In the genomic region with DNA sequence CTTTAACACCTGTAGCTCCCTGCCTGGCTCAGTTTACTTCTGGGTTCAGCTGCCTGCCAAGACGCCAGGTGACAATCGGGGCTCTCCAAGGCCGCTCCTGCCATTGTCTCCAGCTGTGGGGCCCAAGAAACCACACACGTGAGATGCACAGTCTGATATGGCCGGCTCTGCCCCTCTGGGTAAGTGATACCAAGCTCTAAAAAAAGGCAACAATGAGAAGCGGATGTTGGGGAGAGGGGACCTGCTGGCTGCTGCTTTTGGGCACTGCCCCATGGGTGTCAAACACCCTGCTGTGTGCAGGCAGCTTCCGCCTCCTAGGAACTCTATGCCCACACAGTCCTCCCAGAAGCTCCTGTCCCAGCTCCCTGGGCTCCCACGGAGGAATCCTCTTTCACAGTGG, we compare ENCODE assay signal across 13 cellular contexts.
A peak's percentile ranks its signal among the peaks of the same experiment; 100 is the strongest.
DNase-seq lines count a peak whose midpoint lies in the region; ATAC-seq and TF ChIP-seq lines count a peak whose summit lies in the region.
"Had no signal": no experiment of that assay in that cellular context is flagged by ENCODE, and none has a peak within 500 bp of the region (broad histone marks: within the 10 kb centered on the region; RNA-seq: fewer than 3 reads in every experiment).

No MANE protein-coding gene starts in this region.

- H3K36me3 ChIP-seq in BLaER1 treated with 17β-estradiol and CSF1 and Interleukin-3, amounts not matched to agents 10 nM and 100 nM: no peaks in the 10 kb centered on the region
- no peaks in the 10 kb centered on the region for H3K36me3 ChIP-seq in DND-41 (ENCODE audit: insufficient read depth, low read length)
- no peaks in the 10 kb centered on the region for H3K36me3 ChIP-seq in transverse colon
- no peaks in the 10 kb centered on the region for H3K36me3 ChIP-seq in heart right ventricle
- H3K36me3 ChIP-seq: MG63 had no signal

- H3K4me1 Mint-ChIP-seq in activated CD4-positive, alpha-beta memory T cell treated with anti-CD3 and anti-CD28 coated beads, Interleukin-2, amount 10 ng/mL, durations not matched to agents 7 days and 5 days: peaks cover 58% of the 10 kb centered on the region
- peaks cover 63% of the 10 kb centered on the region for H3K4me1 Mint-ChIP-seq in central memory CD8-positive, alpha-beta T cell
- H3K4me1 Mint-ChIP-seq: B cell had no signal

- no peaks in the 10 kb centered on the region for H3K79me2 ChIP-seq in DND-41 (ENCODE audit: insufficient read depth, low read length)

- no peaks in the 10 kb centered on the region for H3K9me3 Mint-ChIP-seq in activated CD4-positive, alpha-beta memory T cell treated with anti-CD3 and anti-CD28 coated beads, Interleukin-2, amount 10 ng/mL, durations not matched to agents 7 days and 5 days
- H3K9me3 Mint-ChIP-seq in central memory CD8-positive, alpha-beta T cell: no peaks in the 10 kb centered on the region

- ATAC-seq in DND-41 (ENCODE audit: insufficient read depth, low read depth): peak; percentile 78
- ATAC-seq in central memory CD8-positive, alpha-beta T cell (replicated peaks; ENCODE audit: extremely low read depth, poor library complexity, severe bottlenecking): no peak
- no peak for ATAC-seq in GM21447 (IDR thresholded peaks at IDR 0.05; ENCODE audit: unreplicated experiment)
- no peak for ATAC-seq in heart right ventricle

- TF ChIP-seq EP300 in transverse colon (IDR thresholded peaks at IDR 0.05; ENCODE audit: low read depth): no peak

- no peak overlapping the region for H3K9ac ChIP-seq in BLaER1 treated with 17β-estradiol and CSF1 and Interleukin-3, amounts not matched to agents 10 nM and 100 nM
- H3K9ac ChIP-seq in DND-41 (ENCODE audit: low read depth, low read length): peak overlapping the region; percentile 30
- H3K9ac ChIP-seq: SK-N-SH had no signal

- in situ Hi-C loops in transverse colon (cut with MboI; ENCODE audit: low pct_ligation_motif_present in 1 of 4, low pct_unique_long_range_greater_than_20kb in 1 of 4, low sequenced_read_pairs in 3 of 4): loop anchor here in 2 of 4 donors (25.0 kb wide), 1 partner anchor 1126 kb away; a partner anchor contains a TSS

- no peak overlapping the region; the same call in 1 of the 2 replicates for H2AFZ ChIP-seq in DND-41 (ENCODE audit: low read depth, low read length)

- H3K4me3 Mint-ChIP-seq in activated CD4-positive, alpha-beta memory T cell treated with anti-CD3 and anti-CD28 coated beads, Interleukin-2, amount 10 ng/mL, durations not matched to agents 7 days and 5 days: peak overlapping the region; percentile 5
- peak overlapping the region; percentile 63 for H3K4me3 Mint-ChIP-seq in central memory CD8-positive, alpha-beta T cell
- H3K4me3 Mint-ChIP-seq: B cell had no signal

- H3K4me2 ChIP-seq in BLaER1 treated with 17β-estradiol and CSF1 and Interleukin-3, amounts not matched to agents 10 nM and 100 nM: peak overlapping the region in 9 of 11 experiments; percentile 25 to 81 (median 65); a peak in 18 of 22 replicates
- peak overlapping the region; percentile 19; the same call in 1 of the 2 replicates for H3K4me2 ChIP-seq in DND-41 (ENCODE audit: insufficient read depth, low read length)
- H3K4me2 ChIP-seq: SK-N-SH had no signal

- no peak overlapping the region for H3K27ac ChIP-seq in BLaER1 treated with 17β-estradiol and CSF1 and Interleukin-3, amounts not matched to agents 10 nM and 100 nM
- peak overlapping the region; percentile 86 for H3K27ac ChIP-seq in DND-41 (ENCODE audit: low read length)
- H3K27ac ChIP-seq in transverse colon: no peak overlapping the region
- H3K27ac ChIP-seq in heart right ventricle: no peak overlapping the region

- peak overlapping the region; percentile 55 for H3K27ac Mint-ChIP-seq in activated CD4-positive, alpha-beta memory T cell treated with anti-CD3 and anti-CD28 coated beads, Interleukin-2, amount 10 ng/mL, durations not matched to agents 7 days and 5 days
- peak overlapping the region; percentile 93 for H3K27ac Mint-ChIP-seq in central memory CD8-positive, alpha-beta T cell (ENCODE audit: low read depth)
- H3K27ac Mint-ChIP-seq: B cell had no signal

- POLR2A ChIA-PET in activated CD4-positive, alpha-beta memory T cell treated with anti-CD3 and anti-CD28 coated beads, Interleukin-2, amount 10 ng/mL, durations not matched to agents 7 days and 5 days (lab: Charles Lee): interaction anchor here (0.7 to 6.8 kb wide), 7 partner anchors 52 to 1136 kb away, joined by 3 to 64 read pairs (median 4); a partner anchor contains a TSS

- WGBS in transverse colon (ENCODE audit: low coverage in 1 of 2), 2 donors: 53% methylated on average over 8 of the region's 8 CpGs; no CpG with 5 or more reads in 1 of the 2 donors
- 50 to 53% methylated on average over 8 of the region's 8 CpGs for WGBS in heart right ventricle, 2 donors

- DNase-seq in DND-41: peak; percentile 84
- DNase-seq in activated CD4-positive, alpha-beta memory T cell treated with anti-CD3 and anti-CD28 coated beads, Interleukin-2, amount 10 ng/mL, durations not matched to agents 7 days and 5 days: no peak
- DNase-seq in central memory CD8-positive, alpha-beta T cell (ENCODE audit: low spot score in 2 of 2): no peak
- no peak for DNase-seq in transverse colon
- DNase-seq in heart right ventricle: no peak
- no peak for DNase-seq in mucosa of gallbladder (ENCODE audit: low spot score)
- DNase-seq: cerebellar nuclear complex, EL, MG63, SK-N-SH had no signal

- CTCF ChIA-PET in activated CD4-positive, alpha-beta memory T cell treated with anti-CD3 and anti-CD28 coated beads, Interleukin-2, amount 10 ng/mL, durations not matched to agents 7 days and 5 days (lab: Charles Lee): interaction anchor here (1.0 to 6.3 kb wide), 5 partner anchors 68 to 1095 kb away, joined by 3 to 55 read pairs (median 11); no protein-coding TSS in a partner anchor

- no peaks in the 10 kb centered on the region for H3K9me3 ChIP-seq in BLaER1 treated with 17β-estradiol and CSF1 and Interleukin-3, amounts not matched to agents 10 nM and 100 nM (replicated peaks in 1 of 11)
- no peaks in the 10 kb centered on the region for H3K9me3 ChIP-seq in DND-41 (ENCODE audit: insufficient read depth, low read length, severe bottlenecking)
- H3K9me3 ChIP-seq in transverse colon: no peaks in the 10 kb centered on the region
- no peaks in the 10 kb centered on the region for H3K9me3 ChIP-seq in heart right ventricle
- H3K9me3 ChIP-seq: MG63, SK-N-SH had no signal

- no peak overlapping the region for H3K4me3 ChIP-seq in BLaER1 treated with 17β-estradiol and CSF1 and Interleukin-3, amounts not matched to agents 10 nM and 100 nM
- H3K4me3 ChIP-seq in DND-41 (ENCODE audit: low read depth in 1 of 2, low read length in 2 of 2) (no peak overlapping the region; a peak in 1 of 4 replicates), transverse colon (no peak overlapping the region), heart right ventricle (no peak overlapping the region)
- H3K4me3 ChIP-seq: MG63 had no signal

- intact Hi-C loops in transverse colon (cut with DNase I; ENCODE audit: low total_unique reads) (no loop called here), heart right ventricle (cut with DNase I) (loop anchor here in 1 of 10 donors (10.0 kb wide), 1 partner anchor 1129 kb away; no protein-coding TSS in a partner anchor)

- H3K27me3 Mint-ChIP-seq in activated CD4-positive, alpha-beta memory T cell treated with anti-CD3 and anti-CD28 coated beads, Interleukin-2, amount 10 ng/mL, durations not matched to agents 7 days and 5 days: no peaks in the 10 kb centered on the region
- H3K27me3 Mint-ChIP-seq in central memory CD8-positive, alpha-beta T cell: no peaks in the 10 kb centered on the region

- H3K36me3 Mint-ChIP-seq in activated CD4-positive, alpha-beta memory T cell treated with anti-CD3 and anti-CD28 coated beads, Interleukin-2, amount 10 ng/mL, durations not matched to agents 7 days and 5 days (ENCODE audit: low read depth): peaks cover under 1% of the 10 kb centered on the region
- H3K36me3 Mint-ChIP-seq in central memory CD8-positive, alpha-beta T cell (ENCODE audit: insufficient read depth): peaks cover 11% of the 10 kb centered on the region

- TF ChIP-seq CTCF in DND-41 (IDR thresholded peaks at IDR 0.05; ENCODE audit: borderline replicate concordance, extremely low read depth, low read length, poor library complexity, severe bottlenecking) (no peak), transverse colon (IDR thresholded peaks at IDR 0.05) (no peak), heart right ventricle (IDR thresholded peaks at IDR 0.05) (no peak)

- TF ChIP-seq POLR2A in transverse colon (IDR thresholded peaks at IDR 0.05): no peak

- peaks cover 0 to 4% (median 0%) of the 10 kb centered on the region in 11 experiments; a peak in 2 of 22 replicates for H3K27me3 ChIP-seq in BLaER1 treated with 17β-estradiol and CSF1 and Interleukin-3, amounts not matched to agents 10 nM and 100 nM
- H3K27me3 ChIP-seq in DND-41 (ENCODE audit: insufficient read depth, low read length, poor library complexity) (no peaks in the 10 kb centered on the region), transverse colon (peaks cover 41% of the 10 kb centered on the region), heart right ventricle (peaks cover 0 to 66% (median 41%) of the 10 kb centered on the region in 7 donors)
- H3K27me3 ChIP-seq: MG63 had no signal

- no peaks in the 10 kb centered on the region for H4K20me1 ChIP-seq in BLaER1 treated with 17β-estradiol and CSF1 and Interleukin-3, amounts not matched to agents 10 nM and 100 nM
- H4K20me1 ChIP-seq in DND-41 (ENCODE audit: insufficient read depth, low read length): no peaks in the 10 kb centered on the region

- peaks cover 7 to 21% (median 17%) of the 10 kb centered on the region in 10 experiments; a peak in 19 of 20 replicates for H3K4me1 ChIP-seq in BLaER1 treated with 17β-estradiol and CSF1 and Interleukin-3, amounts not matched to agents 10 nM and 100 nM
- peaks cover 65% of the 10 kb centered on the region for H3K4me1 ChIP-seq in DND-41 (ENCODE audit: insufficient read depth, low read length)
- H3K4me1 ChIP-seq in transverse colon: no peaks in the 10 kb centered on the region
- no peaks in the 10 kb centered on the region for H3K4me1 ChIP-seq in heart right ventricle
